Comparison of ENCODE assay signal across 9 cellular contexts in the genomic region with DNA sequence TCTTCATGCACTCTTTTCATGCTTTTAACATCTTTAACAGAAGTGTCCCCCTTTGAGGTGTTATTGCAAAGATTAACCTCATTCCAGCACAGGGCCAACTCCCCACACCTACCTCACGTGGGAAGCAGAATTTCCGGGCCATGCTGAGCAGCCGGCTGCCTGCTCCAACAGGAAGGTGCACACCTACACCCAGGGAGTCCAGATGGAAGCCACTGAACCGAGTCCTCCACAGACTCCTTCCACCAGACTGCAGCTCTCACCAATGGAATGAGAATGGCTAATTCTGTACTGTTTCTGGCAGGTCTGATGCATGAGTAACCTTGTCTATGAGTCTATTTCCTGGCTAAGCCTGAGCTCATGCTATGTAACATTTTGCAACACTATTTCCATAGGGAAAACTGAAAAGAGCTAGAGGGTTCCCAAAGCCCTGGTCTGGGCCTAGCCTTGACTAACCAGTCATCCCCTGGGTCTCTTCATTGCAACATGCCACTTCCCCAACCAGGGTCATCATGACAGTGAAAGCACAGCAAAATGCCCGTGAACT. TPM values are rescaled to one million over a fixed set of nuclear protein-coding genes. Genes with fewer than 3 reads are reported as not detected.
DNase-seq lines count a peak whose midpoint lies in the region; ATAC-seq, FAIRE-seq and TF ChIP-seq lines count a peak whose summit lies in the region.
"Had no signal": no experiment of that assay in that cellular context is flagged by ENCODE, and none has a peak within 500 bp of the region (broad histone marks: within the 10 kb centered on the region; RNA-seq: fewer than 3 reads in every experiment).

No MANE protein-coding gene starts in this region.

- H3K27me3 ChIP-seq in kidney epithelial cell (ENCODE audit: control insufficient read depth, insufficient read depth, low read length): no peaks in the 10 kb centered on the region

- H3K27me3 Mint-ChIP-seq in activated naive CD4-positive, alpha-beta T cell treated with anti-CD3 and anti-CD28 coated beads, Interleukin-2, amount 10 ng/mL, durations not matched to agents 7 days and 5 days: peaks cover 15% of the 10 kb centered on the region

- CTCF ChIA-PET in activated naive CD4-positive, alpha-beta T cell treated with anti-CD3 and anti-CD28 coated beads, Interleukin-2, amount 10 ng/mL, durations not matched to agents 7 days and 5 days (lab: Charles Lee): no interaction called here

- peaks cover 5% of the 10 kb centered on the region for H3K4me1 Mint-ChIP-seq in activated naive CD4-positive, alpha-beta T cell treated with anti-CD3 and anti-CD28 coated beads, Interleukin-2, amount 10 ng/mL, durations not matched to agents 7 days and 5 days

- H3K4me3 Mint-ChIP-seq in activated naive CD4-positive, alpha-beta T cell treated with anti-CD3 and anti-CD28 coated beads, Interleukin-2, amount 10 ng/mL, durations not matched to agents 7 days and 5 days: no peak overlapping the region

- ATAC-seq in HG02610 (IDR thresholded peaks at IDR 0.05; ENCODE audit: unreplicated experiment) (no peak), GM18868 (IDR thresholded peaks at IDR 0.05; ENCODE audit: unreplicated experiment) (no peak)

- no peak for TF ChIP-seq CTCF in kidney epithelial cell (IDR thresholded peaks at IDR 0.05; ENCODE audit: insufficient read depth, low read length, poor library complexity, severe bottlenecking)

- no peak for DNase-seq in activated naive CD4-positive, alpha-beta T cell treated with anti-CD3 and anti-CD28 coated beads, Interleukin-2, amount 10 ng/mL, durations not matched to agents 7 days and 5 days
- DNase-seq in activated naive CD4-positive, alpha-beta T cell treated with anti-CD3 and anti-CD28 coated beads, Interleukin-2, amount 50 U/mL, for 16 hours: no peak
- peak; percentile 88 for DNase-seq in astrocyte of the hippocampus (ENCODE audit: low read depth, low spot score)
- peak; percentile 97 for DNase-seq in kidney epithelial cell (ENCODE audit: low read depth)
- no peak for DNase-seq in urothelium cell line (ENCODE audit: low spot score)
- DNase-seq in NCI-H2196 treated with DMSO at 0.1 percent for 48 hours (lab: John Stamatoyannopoulos, UW; ENCODE audit: unreplicated experiment): no peak

- H3K9me3 Mint-ChIP-seq in activated naive CD4-positive, alpha-beta T cell treated with anti-CD3 and anti-CD28 coated beads, Interleukin-2, amount 10 ng/mL, durations not matched to agents 7 days and 5 days: no peaks in the 10 kb centered on the region

- H3K36me3 ChIP-seq in kidney epithelial cell (ENCODE audit: control insufficient read depth, insufficient read depth, low read length): peaks cover 1% of the 10 kb centered on the region

- H3K27ac Mint-ChIP-seq in activated naive CD4-positive, alpha-beta T cell treated with anti-CD3 and anti-CD28 coated beads, Interleukin-2, amount 10 ng/mL, durations not matched to agents 7 days and 5 days: peak overlapping the region; percentile 30

- H3K4me3 ChIP-seq in kidney epithelial cell (ENCODE audit: low read depth, low read length): no peak overlapping the region

- H3K36me3 Mint-ChIP-seq in activated naive CD4-positive, alpha-beta T cell treated with anti-CD3 and anti-CD28 coated beads, Interleukin-2, amount 10 ng/mL, durations not matched to agents 7 days and 5 days: peaks cover 36% of the 10 kb centered on the region

- FAIRE-seq in urothelium cell line (lab: Jason Lieb, UNC): peak; percentile 53
- FAIRE-seq: colon had no signal

RNA-seq across cellular contexts. Expression of a gene that starts 11.0 kb away (rescaled TPM):
- 106 and 113 TPM in 2 replicates for total RNA-seq in kidney epithelial cell

RNA-seq across cellular contexts. Expression of a gene that starts 31.3 kb away (rescaled TPM):
- 1.2 and 2.4 TPM in 2 replicates for total RNA-seq in kidney epithelial cell

RNA-seq across cellular contexts. Expression of a gene that starts 33.7 kb away (rescaled TPM):
- 26.5 and 29.5 TPM in 2 replicates for total RNA-seq in kidney epithelial cell

Comparison
In these comparisons a context has a peak if more than half of its experiments do, and no peak if none do; other contexts are left out.
1. DNase-seq: peak in astrocyte of the hippocampus (single experiment) and kidney epithelial cell (single experiment); none in activated naive CD4-positive, alpha-beta T cell treated with anti-CD3 and anti-CD28 coated beads, Interleukin-2, amount 10 ng/mL, durations not matched to agents 7 days and 5 days (single experiment), activated naive CD4-positive, alpha-beta T cell treated with anti-CD3 and anti-CD28 coated beads, Interleukin-2, amount 50 U/mL, for 16 hours (single experiment), urothelium cell line (single experiment) and NCI-H2196 treated with DMSO at 0.1 percent for 48 hours (single experiment).